9 cellular contexts compared by ENCODE assay signal in genomic region chr18:43563780-43564179, GRCh38.
DNase-seq lines count a peak whose midpoint lies in the region; ATAC-seq and TF ChIP-seq lines count a peak whose summit lies in the region.
"Had no signal": no experiment of that assay in that cellular context is flagged by ENCODE, and none has a peak within 500 bp of the region (broad histone marks: within the 10 kb centered on the region; RNA-seq: fewer than 3 reads in every experiment).

No MANE protein-coding gene starts in this region.

- peak; percentile 40 for TF ChIP-seq CTCF in astrocyte of the spinal cord (IDR thresholded peaks at IDR 0.05; ENCODE audit: low read depth, low read length)

- H3K4me3 Mint-ChIP-seq in activated T-helper 2 cell treated with anti-CD3 and anti-CD28 coated beads, Interferon-gamma antibody, Interleukin-2, Interleukin-4, amounts not matched to agents 10 μg/mL and 5 μg/mL and 100 μg/mL, durations not matched to agents 14 hours and 24 hours and 36 hours (ENCODE audit: low read depth): no peak overlapping the region
- H3K4me3 Mint-ChIP-seq: stimulated activated naive CD8-positive, alpha-beta T cell treated with anti-CD3 and anti-CD28 coated beads, Interleukin-15, Interleukin-2, amounts not matched to agents 100 ng/mL and 50 ng/mL, for 24 hours had no signal

- H3K27me3 Mint-ChIP-seq in activated T-helper 2 cell treated with anti-CD3 and anti-CD28 coated beads, Interferon-gamma antibody, Interleukin-2, Interleukin-4, amounts not matched to agents 10 μg/mL and 5 μg/mL and 100 μg/mL, durations not matched to agents 14 hours and 24 hours and 36 hours (ENCODE audit: low read depth): no peaks in the 10 kb centered on the region

- peaks cover under 1% of the 10 kb centered on the region for H3K9me3 Mint-ChIP-seq in activated T-helper 2 cell treated with anti-CD3 and anti-CD28 coated beads, Interferon-gamma antibody, Interleukin-2, Interleukin-4, amounts not matched to agents 10 μg/mL and 5 μg/mL and 100 μg/mL, durations not matched to agents 14 hours and 24 hours and 36 hours
- H3K9me3 Mint-ChIP-seq: stimulated activated naive CD8-positive, alpha-beta T cell treated with anti-CD3 and anti-CD28 coated beads, Interleukin-15, Interleukin-2, amounts not matched to agents 100 ng/mL and 50 ng/mL, for 24 hours had no signal

- DNase-seq in AML-193 (lab: John Stamatoyannopoulos, UW) (peak; percentile 32 to 42), NCI-H2107 treated with DMSO at 0.1 percent for 48 hours (lab: John Stamatoyannopoulos, UW; ENCODE audit: unreplicated experiment) (peak; percentile 50), astrocyte of the spinal cord (ENCODE audit: low read depth, low spot score) (peak; percentile 48), kidney glomerular epithelial cell (lab: John Stamatoyannopoulos, UW) (peak; percentile 81), germinal center (ENCODE audit: low spot score) (no peak)
- no peak for DNase-seq in activated T-helper 2 cell treated with anti-CD3 and anti-CD28 coated beads, Interferon-gamma antibody, Interleukin-2, Interleukin-4, amounts not matched to agents 10 μg/mL and 5 μg/mL and 100 μg/mL, durations not matched to agents 14 hours and 24 hours and 36 hours (ENCODE audit: low spot score)

- no peaks in the 10 kb centered on the region for H3K36me3 Mint-ChIP-seq in activated T-helper 2 cell treated with anti-CD3 and anti-CD28 coated beads, Interferon-gamma antibody, Interleukin-2, Interleukin-4, amounts not matched to agents 10 μg/mL and 5 μg/mL and 100 μg/mL, durations not matched to agents 14 hours and 24 hours and 36 hours (ENCODE audit: low read depth)

- H3K4me1 Mint-ChIP-seq in activated T-helper 2 cell treated with anti-CD3 and anti-CD28 coated beads, Interferon-gamma antibody, Interleukin-2, Interleukin-4, amounts not matched to agents 10 μg/mL and 5 μg/mL and 100 μg/mL, durations not matched to agents 14 hours and 24 hours and 36 hours (ENCODE audit: low read depth): no peaks in the 10 kb centered on the region

- intact Hi-C loops in activated T-helper 2 cell treated with anti-CD3 and anti-CD28 coated beads, Interferon-gamma antibody, Interleukin-2, Interleukin-4, amounts not matched to agents 10 μg/mL and 5 μg/mL and 100 μg/mL, durations not matched to agents 14 hours and 24 hours and 36 hours (cut with micrococcal nuclease): no loop called here

- H3K4me3 ChIP-seq in astrocyte of the spinal cord (ENCODE audit: low read depth, low read length): no peak overlapping the region

- in situ Hi-C loops in astrocyte of the spinal cord (cut with HindIII; ENCODE audit: low sequenced_read_pairs): no loop called here

- ATAC-seq in GM21723 (IDR thresholded peaks at IDR 0.05; ENCODE audit: unreplicated experiment): peak; percentile 67
- no peak for ATAC-seq in HG03196 (IDR thresholded peaks at IDR 0.05; ENCODE audit: unreplicated experiment)

- H3K27ac Mint-ChIP-seq in activated T-helper 2 cell treated with anti-CD3 and anti-CD28 coated beads, Interferon-gamma antibody, Interleukin-2, Interleukin-4, amounts not matched to agents 10 μg/mL and 5 μg/mL and 100 μg/mL, durations not matched to agents 14 hours and 24 hours and 36 hours: no peak overlapping the region
- H3K27ac Mint-ChIP-seq: stimulated activated naive CD8-positive, alpha-beta T cell treated with anti-CD3 and anti-CD28 coated beads, Interleukin-15, Interleukin-2, amounts not matched to agents 100 ng/mL and 50 ng/mL, for 24 hours had no signal

Comparison
In these comparisons a context has a peak if more than half of its experiments do, and no peak if none do; other contexts are left out.
1. DNase-seq: peak in AML-193 (2 of 2), NCI-H2107 treated with DMSO at 0.1 percent for 48 hours (single experiment), astrocyte of the spinal cord (single experiment) and kidney glomerular epithelial cell (single experiment); none in germinal center (single experiment) and activated T-helper 2 cell treated with anti-CD3 and anti-CD28 coated beads, Interferon-gamma antibody, Interleukin-2, Interleukin-4, amounts not matched to agents 10 μg/mL and 5 μg/mL and 100 μg/mL, durations not matched to agents 14 hours and 24 hours and 36 hours (single experiment).